In genomic region chr12:88273450-88273849, GRCh38 we compare ENCODE assay signal across 8 cellular contexts.
"Had no signal": no experiment of that assay in that cellular context is flagged by ENCODE, and none has a peak within 500 bp of the region (broad histone marks: within the 10 kb centered on the region; RNA-seq: fewer than 3 reads in every experiment).

No MANE protein-coding gene starts in this region.

- H3K4me3 ChIP-seq: K562 had no signal

- H3K9ac ChIP-seq: KMS-11 had no signal

- H3K27ac ChIP-seq: HL-60, KMS-11 had no signal

- H3K36me3 Mint-ChIP-seq: IgD-negative memory B cell had no signal

- ATAC-seq: HepG2, K562 had no signal

- DNase-seq: IMR-90, KBM-7, KG1 had no signal

- H3K27ac Mint-ChIP-seq: IgD-negative memory B cell had no signal

- H3K27me3 Mint-ChIP-seq: IgD-negative memory B cell had no signal

- H3K4me2 ChIP-seq: KMS-11 had no signal

- H3K9me3 Mint-ChIP-seq: IgD-negative memory B cell had no signal

- H3K4me1 Mint-ChIP-seq: IgD-negative memory B cell had no signal

- H3K4me3 Mint-ChIP-seq: IgD-negative memory B cell had no signal
